Comparison of ENCODE assay signal across 36 cellular contexts in genomic region chr11:110724358-110724757, GRCh38. TPM values are rescaled to one million over a fixed set of nuclear protein-coding genes. Genes with fewer than 3 reads are reported as not detected.
"Had no signal": no experiment of that assay in that cellular context is flagged by ENCODE, and none has a peak within 500 bp of the region (broad histone marks: within the 10 kb centered on the region; RNA-seq: fewer than 3 reads in every experiment).

No MANE protein-coding gene starts in this region.

- H3K9me3 ChIP-seq: adrenal gland, ascending aorta, body of pancreas, breast epithelium had no signal

- H3K36me3 ChIP-seq: adrenal gland, ascending aorta, brain microvascular endothelial cell, breast epithelium, cardiac muscle cell had no signal

- DNase-seq: activated effector memory CD4-positive, alpha-beta T cell treated with anti-CD3 and anti-CD28 coated beads, Interleukin-2, amount 50 U/mL, for 16 hours; activated effector memory CD4-positive, alpha-beta T cell treated with Interleukin-2 at 50 U/mL for 16 hours; activated gamma-delta T cell; activated gamma-delta T cell treated with Interleukin-2 at 50 U/mL for 16 hours; activated naive CD4-positive, alpha-beta T cell; activated naive CD4-positive, alpha-beta T cell treated with anti-CD3 and anti-CD28 coated beads for 36 hours; activated naive CD4-positive, alpha-beta T cell treated with anti-CD3 and anti-CD28 coated beads, Interleukin-2, amount 10 ng/mL, durations not matched to agents 7 days and 5 days; activated naive CD4-positive, alpha-beta T cell treated with anti-CD3 and anti-CD28 coated beads, Interleukin-2, amount 50 U/mL, for 16 hours; activated naive CD4-positive, alpha-beta T cell treated with Interleukin-2 at 50 U/mL for 16 hours; activated naive CD8-positive, alpha-beta T cell treated with anti-CD3 and anti-CD28 coated beads for 36 hours; activated naive CD8-positive, alpha-beta T cell treated with anti-CD3 and anti-CD28 coated beads, Interleukin-2, amount 10 ng/mL, durations not matched to agents 7 days and 5 days; activated naive CD8-positive, alpha-beta T cell treated with anti-CD3 and anti-CD28 coated beads, Interleukin-2, amount 50 U/mL, for 24 hours; activated T-cell treated with anti-CD3 and anti-CD28 coated beads, Interleukin-2, amount 50 U/mL, for 1 hour; activated T-cell treated with anti-CD3 and anti-CD28 coated beads, Interleukin-2, amount 50 U/mL, for 24 hours; activated T-cell treated with anti-CD3 and anti-CD28 coated beads, Interleukin-2, amount 50 U/mL, for 4 hours; activated T-cell treated with anti-CD3 and anti-CD28 coated beads, Interleukin-2, amount 50 U/mL, for 48 hours; activated T-cell treated with anti-CD3 and anti-CD28 coated beads, Interleukin-2, amount 50 U/mL, for 72 hours; adrenal gland; amniotic stem cell; amygdala; anterior cingulate cortex; aorta; body of pancreas; brain microvascular endothelial cell; caudate nucleus; central memory CD4-positive, alpha-beta T cell; cerebellar nuclear complex had no signal

- H3K4me3 ChIP-seq: adrenal gland, ascending aorta, body of pancreas, breast epithelium, cardiac muscle cell had no signal

- H3K4me1 ChIP-seq: adrenal gland, ascending aorta, body of pancreas, breast epithelium had no signal

- ATAC-seq: activated naive CD4-positive, alpha-beta T cell treated with anti-CD3 and anti-CD28 coated beads, Interleukin-2, amount 50 U/mL, for 72 hours; activated naive CD8-positive, alpha-beta T cell treated with anti-CD3 and anti-CD28 coated beads, Interleukin-2, amount 50 U/mL, for 24 hours; activated T-cell treated with anti-CD3 and anti-CD28 coated beads, Interleukin-2, amount 50 U/mL, for 4 hours; activated T-cell treated with anti-CD3 and anti-CD28 coated beads, Interleukin-2, amount 50 U/mL, for 72 hours; activated T-helper 17 cell treated with anti-CD3 and anti-CD28 coated beads, Interleukin-2, amount 50 U/mL, for 72 hours; body of pancreas had no signal

- H3K27me3 ChIP-seq: adrenal gland, ascending aorta, body of pancreas, brain microvascular endothelial cell, breast epithelium had no signal

- FAIRE-seq: astrocyte, bronchial epithelial cell had no signal

- H3K27ac ChIP-seq: adrenal gland, ascending aorta, body of pancreas, brain microvascular endothelial cell, breast epithelium, cardiac muscle cell had no signal

RNA-seq across cellular contexts. Expression of gene ARHGAP20, which starts 12.1 kb away (rescaled TPM):
- total RNA-seq: activated T-helper 1 cell treated with anti-CD3 and anti-CD28 coated beads, Interleukin-12 subunit alpha, Interleukin-12 subunit beta, Interleukin-2, Interleukin-4 antibody, amounts not matched to agents 30 ng/mL and 10 ng/mL and 1 ng/mL, durations not matched to agents 14 hours and 24 hours and 36 hours; activated T-helper 17 cell treated with anti-CD3 and anti-CD28 coated beads, Interleukin-2, amount 50 U/mL, for 72 hours; activated T-helper 2 cell treated with anti-CD3 and anti-CD28 coated beads, Interferon-gamma antibody, Interleukin-2, Interleukin-4, amounts not matched to agents 10 μg/mL and 5 μg/mL and 100 μg/mL, durations not matched to agents 14 hours and 24 hours and 36 hours had no signal
